Comparison of ENCODE assay signal across 14 cellular contexts in genomic region chr17:32981611-32982010, GRCh38. TPM values are rescaled to one million over a fixed set of nuclear protein-coding genes. Genes with fewer than 3 reads are reported as not detected.
"Had no signal": no experiment of that assay in that cellular context is flagged by ENCODE, and none has a peak within 500 bp of the region (broad histone marks: within the 10 kb centered on the region; RNA-seq: fewer than 3 reads in every experiment).

No MANE protein-coding gene starts in this region.

RNA-seq across cellular contexts. Expression of gene SPACA3, which starts 10.0 kb away (rescaled TPM):
- total RNA-seq: activated B cell treated with CpG ODN at 0.5 μM for 24 hours; activated CD4-positive, alpha-beta memory T cell treated with anti-CD3 and anti-CD28 coated beads for 36 hours; activated CD4-positive, alpha-beta memory T cell treated with anti-CD3 and anti-CD28 coated beads, Interleukin-2, amount 10 ng/mL, durations not matched to agents 7 days and 5 days; activated CD4-positive, alpha-beta T cell treated with anti-CD3 and anti-CD28 coated beads for 36 hours; activated CD4-positive, alpha-beta T cell treated with anti-CD3 and anti-CD28 coated beads, Interleukin-2, amount 10 ng/mL, durations not matched to agents 24 days and 14 days; activated CD4-positive, alpha-beta T cell treated with anti-CD3 and anti-CD28 coated beads, Interleukin-2, amount 10 ng/mL, durations not matched to agents 7 days and 5 days; activated CD8-positive, alpha-beta memory T cell treated with anti-CD3 and anti-CD28 coated beads for 36 hours; activated CD8-positive, alpha-beta memory T cell treated with anti-CD3 and anti-CD28 coated beads, Interleukin-2, amount 10 ng/mL, durations not matched to agents 7 days and 5 days; activated CD8-positive, alpha-beta T cell treated with anti-CD3 and anti-CD28 coated beads for 36 hours; activated CD8-positive, alpha-beta T cell treated with anti-CD3 and anti-CD28 coated beads, Interleukin-2, amount 10 ng/mL, durations not matched to agents 7 days and 5 days; T-helper 1 cell treated with Interleukin-12 subunit alpha and Interleukin-12 subunit beta and Interleukin-4 antibody, amounts not matched to agents 30 ng/mL and 1 ng/mL, for 36 hours; T-helper 17 cell; T-helper 2 cell treated with Interferon-gamma antibody and Interleukin-4, amounts not matched to agents 100 ng/mL and 5 ng/mL, for 36 hours; WTC11 had no signal

RNA-seq across cellular contexts. Expression of gene TMEM98, which starts 53.7 kb away (rescaled TPM):
- total RNA-seq: activated B cell treated with CpG ODN at 0.5 μM for 24 hours; activated CD8-positive, alpha-beta memory T cell treated with anti-CD3 and anti-CD28 coated beads for 36 hours; activated CD8-positive, alpha-beta T cell treated with anti-CD3 and anti-CD28 coated beads for 36 hours; activated CD8-positive, alpha-beta T cell treated with anti-CD3 and anti-CD28 coated beads, Interleukin-2, amount 10 ng/mL, durations not matched to agents 7 days and 5 days; T-helper 17 cell had no signal
